In the genomic region with DNA sequence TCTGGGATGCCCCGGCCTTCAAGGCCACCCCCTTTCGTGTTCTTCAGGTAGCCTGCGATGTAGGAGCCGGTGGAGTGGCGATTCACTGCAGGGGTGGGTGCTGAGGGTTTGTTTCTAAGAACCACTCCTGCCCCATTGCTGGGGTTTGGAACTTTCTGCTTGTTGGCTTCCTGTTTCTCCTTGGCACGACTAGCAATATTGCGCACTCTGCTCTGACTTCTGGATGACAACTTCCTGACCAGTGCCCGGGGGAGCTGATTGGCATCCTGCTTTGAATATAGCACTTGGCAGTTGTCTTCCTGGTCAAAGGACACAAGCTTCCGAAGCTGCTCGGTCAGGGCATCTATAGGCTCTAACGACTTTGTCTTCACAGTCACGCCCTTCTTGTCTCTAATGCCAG, we compare ENCODE assay signal across 21 cellular contexts.
"Had no signal": no experiment of that assay in that cellular context is flagged by ENCODE, and none has a peak within 500 bp of the region (broad histone marks: within the 10 kb centered on the region; RNA-seq: fewer than 3 reads in every experiment).

No MANE protein-coding gene starts in this region.

- H3K4me3 ChIP-seq: K562, MG63, SJSA1, SK-N-MC had no signal

- H3K27me3 ChIP-seq: MG63, SJSA1 had no signal

- H3K27ac ChIP-seq: SJSA1, SK-N-MC had no signal

- H3K27me3 Mint-ChIP-seq: IgD-negative memory B cell had no signal

- H3K4me1 ChIP-seq: SJSA1 had no signal

- H3K36me3 ChIP-seq: MG63, SJSA1 had no signal

- H3K27ac Mint-ChIP-seq: IgD-negative memory B cell had no signal

- DNase-seq: MG63, NCI-H1092 treated with DMSO at 0.1 percent for 48 hours, NCI-H1436, NCI-H187, NCI-H2029, NCI-H2081 treated with DMSO at 0.1 percent for 48 hours, NCI-H2171, NCI-H226, NCI-H446, NCI-H510A, NCI-H524 treated with DMSO at 0.1 percent for 48 hours, NCI-H69, NCI-H774, Right ventricle myocardium superior, RPMI8226, SIG-M5, SW 1271 had no signal

- ATAC-seq: K562 had no signal

- H3K9me3 ChIP-seq: MG63, SJSA1 had no signal

- H3K36me3 Mint-ChIP-seq: IgD-negative memory B cell had no signal

- H3K4me3 Mint-ChIP-seq: IgD-negative memory B cell had no signal

- H3K4me1 Mint-ChIP-seq: IgD-negative memory B cell had no signal
